In the genomic region with DNA sequence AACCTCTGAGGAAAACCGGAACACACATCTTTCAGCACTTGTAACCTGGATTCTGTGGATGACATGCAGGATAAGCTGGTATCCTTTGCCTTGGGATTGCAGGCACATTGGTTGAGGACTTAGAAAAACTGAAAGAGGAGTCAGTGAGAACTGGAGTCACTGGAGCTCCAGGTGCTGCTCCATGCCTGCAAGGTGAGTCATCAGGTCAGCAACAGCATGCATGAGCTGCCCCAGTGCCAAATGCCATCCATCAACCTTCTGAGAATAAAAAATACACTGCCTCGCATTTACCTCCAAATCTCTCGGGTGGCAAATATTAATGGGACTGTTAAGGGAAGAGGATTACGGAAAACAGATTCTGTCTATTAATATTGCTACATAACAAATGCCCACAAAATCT, we compare ENCODE assay signal across 15 cellular contexts.
DNase-seq lines count a peak whose midpoint lies in the region; ATAC-seq and TF ChIP-seq lines count a peak whose summit lies in the region.
"Had no signal": no experiment of that assay in that cellular context is flagged by ENCODE, and none has a peak within 500 bp of the region (broad histone marks: within the 10 kb centered on the region; RNA-seq: fewer than 3 reads in every experiment).

No MANE protein-coding gene starts in this region.

- POLR2A ChIA-PET in GM10248 (lab: Yijun Ruan, JAX) = no interaction called here

- ATAC-seq in HG03460 (IDR thresholded peaks at IDR 0.05; ENCODE audit: unreplicated experiment) (no peak), GM18867 (IDR thresholded peaks at IDR 0.05; ENCODE audit: unreplicated experiment) (no peak)
- ATAC-seq: left colon had no signal

- in situ Hi-C loops in astrocyte of the cerebellum (cut with HindIII; ENCODE audit: low sequenced_read_pairs) = no loop called here

- CTCF ChIA-PET in GM10248 (lab: Yijun Ruan, JAX) = no interaction called here

- no peak for TF ChIP-seq CTCF in astrocyte of the cerebellum (IDR thresholded peaks at IDR 0.05; ENCODE audit: low read depth, low read length, missing control alignments)
- TF ChIP-seq CTCF in GM10248 (IDR thresholded peaks at IDR 0.05; ENCODE audit: control extremely low read depth, extremely low read depth, low read depth, missing control alignments) = no peak

- DNase-seq in Daoy (ENCODE audit: low read depth) = peak; percentile 54
- peak; percentile 9 for DNase-seq in LHCN-M2 (ENCODE audit: low read depth)
- peak; percentile 15 for DNase-seq in astrocyte of the cerebellum (ENCODE audit: low read depth)
- peak; percentile 66 for DNase-seq in kidney glomerular epithelial cell (lab: John Stamatoyannopoulos, UW)
- DNase-seq in HUDEP-2 (lab: John Stamatoyannopoulos, UW; ENCODE audit: unreplicated experiment in 76 of 76) = no peak
- no peak for DNase-seq in GM10248 (ENCODE audit: extremely low spot score)
- DNase-seq: activated CD4-positive, alpha-beta T cell treated with anti-CD3 and anti-CD28 coated beads, Interleukin-2, amount 10 ng/mL, durations not matched to agents 7 days and 5 days; activated naive CD8-positive, alpha-beta T cell treated with anti-CD3 and anti-CD28 coated beads, Interleukin-2, amount 10 ng/mL, durations not matched to agents 7 days and 5 days; activated T-cell treated with anti-CD3 and anti-CD28 coated beads, Interleukin-2, amount 50 U/mL, for 24 hours; DND-41; left colon; NCI-H1105; Peyer's patch had no signal

- no peak overlapping the region for H3K4me3 ChIP-seq in astrocyte of the cerebellum (ENCODE audit: low read depth, low read length)
- H3K4me3 ChIP-seq: Peyer's patch had no signal

Comparison
In these comparisons a context has a peak if more than half of its experiments do, and no peak if none do; other contexts are left out.
1. DNase-seq: peak in Daoy (single experiment), LHCN-M2 (single experiment), astrocyte of the cerebellum (single experiment) and kidney glomerular epithelial cell (single experiment); none in HUDEP-2 (0 of 76) and GM10248 (single experiment).